In the genomic region with DNA sequence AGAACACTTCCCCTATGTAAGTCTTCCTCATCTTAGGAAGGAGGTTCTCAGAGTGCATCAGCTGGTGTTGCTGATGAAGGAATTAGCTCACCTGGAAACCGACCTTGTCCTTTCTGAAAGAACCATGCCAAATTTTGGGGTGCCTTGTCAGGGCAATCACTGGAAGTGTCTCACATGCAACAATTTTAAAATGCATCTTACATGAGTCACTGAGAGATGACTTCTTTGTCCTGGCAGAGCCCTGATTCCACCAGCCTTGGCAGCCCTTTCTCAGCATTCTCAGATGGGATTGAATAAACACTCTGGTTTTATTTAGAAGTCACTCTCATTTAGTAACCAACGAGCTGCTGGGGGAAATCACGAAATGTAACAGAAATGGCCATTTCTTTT, we compare ENCODE assay signal across 1 cellular context.
A peak's percentile ranks its signal among the peaks of the same experiment; 100 is the strongest.
TF ChIP-seq lines count a peak whose summit lies in the region.

No MANE protein-coding gene starts in this region.

TF ChIP-seq in A549, 52 proteins besides CTCF, POLR2A, EP300 and RAD21 (continued from another document):
- TF ChIP-seq ZNF302 (CRISPR knock-in tag; IDR thresholded peaks at IDR 0.05) (no peak), GATA3 (IDR thresholded peaks at IDR 0.05; ENCODE audit: borderline replicate concordance) (peak; percentile 66; the same call in 1 of the 2 replicates), PHF8 (IDR thresholded peaks at IDR 0.05; ENCODE audit: borderline replicate concordance, low read depth) (no peak)
